Comparison of ENCODE assay signal across 36 cellular contexts in genomic region chr1:17301767-17302166, GRCh38. TPM values are rescaled to one million over a fixed set of nuclear protein-coding genes. Genes with fewer than 3 reads are reported as not detected.
"Had no signal": no experiment of that assay in that cellular context is flagged by ENCODE, and none has a peak within 500 bp of the region (broad histone marks: within the 10 kb centered on the region; RNA-seq: fewer than 3 reads in every experiment).

No MANE protein-coding gene starts in this region.

- H3K4me3 ChIP-seq: heart right ventricle, left lung, lower lobe of right lung, neural progenitor cell, skin epidermis, vagina had no signal

- DNase-seq: activated CD4-positive, alpha-beta T cell treated with anti-CD3 and anti-CD28 coated beads for 48 hours; activated CD4-positive, alpha-beta T cell treated with anti-CD3 and anti-CD28 coated beads, Interleukin-2, amount 50 U/mL, for 48 hours; activated CD8-positive, alpha-beta memory T cell treated with anti-CD3 and anti-CD28 coated beads, Interleukin-2, amount 50 U/mL, for 48 hours; activated gamma-delta T cell; activated naive CD4-positive, alpha-beta T cell treated with anti-CD3 and anti-CD28 coated beads, Interleukin-2, amount 10 ng/mL, durations not matched to agents 7 days and 5 days; activated T-cell treated with anti-CD3 and anti-CD28 coated beads, Interleukin-2, amount 50 U/mL, for 24 hours; amniotic stem cell; brain microvascular endothelial cell; cortex of kidney; effector memory CD8-positive, alpha-beta T cell; foreskin keratinocyte; heart right ventricle; left lung; lower lobe of right lung; mesendoderm; natural killer cell; stimulated activated CD4-positive, alpha-beta T cell treated with anti-CD3 and anti-CD28 coated beads, Interleukin-4, amount 100 ng/mL, for 24 hours; T-helper 9 cell; WERI-Rb-1 had no signal

- H2AFZ ChIP-seq: neural progenitor cell had no signal

- H3K36me3 ChIP-seq: brain microvascular endothelial cell, heart right ventricle, left lung, lower lobe of right lung, neural progenitor cell, vagina, WERI-Rb-1 had no signal

- FAIRE-seq: astrocyte, endothelial cell of umbilical vein, TTC549 had no signal

- H3K4me1 ChIP-seq: lower lobe of right lung, neural progenitor cell had no signal

- H3K27ac ChIP-seq: brain microvascular endothelial cell, foreskin keratinocyte, heart right ventricle, left lung, lower lobe of right lung, neural progenitor cell, skin epidermis, vagina, WERI-Rb-1 had no signal

- H3K27me3 ChIP-seq: foreskin keratinocyte, left lung, neural progenitor cell, vagina had no signal

- H3K4me2 ChIP-seq: neural progenitor cell had no signal

- ATAC-seq: activated CD4-positive, CD25-positive, alpha-beta regulatory T cell treated with anti-CD3 and anti-CD28 coated beads, Interleukin-2, amount 50 U/mL, for 24 hours; effector memory CD8-positive, alpha-beta T cell; esophagus mucosa; foreskin keratinocyte; heart right ventricle; left lung; lower lobe of right lung; natural killer cell; sciatic nerve; stimulated activated effector memory CD8-positive, alpha-beta T cell treated with anti-CD3 and anti-CD28 coated beads, Interleukin-12 subunit alpha, Interleukin-12 subunit beta, amount 100 ng/mL, for 72 hours had no signal

- H3K9ac ChIP-seq: neural progenitor cell had no signal

RNA-seq across cellular contexts. Expression of gene PADI4, which starts 6.2 kb away (rescaled TPM):
- total RNA-seq: astrocyte, chondrocyte, endothelial cell of umbilical vein, esophagus mucosa, foreskin keratinocyte, glomerular endothelial cell, osteocyte had no signal
- polyA plus RNA-seq: endothelial cell of umbilical vein had no signal

RNA-seq across cellular contexts. Expression of gene PADI3, which starts 52.9 kb away (rescaled TPM):
- total RNA-seq: cardiac septum, chondrocyte, endothelial cell of umbilical vein, glomerular endothelial cell, heart right ventricle, left lung, lower lobe of right lung, mononuclear cell, natural killer cell, posterior vena cava, sciatic nerve, subcutaneous adipose tissue had no signal
- polyA plus RNA-seq: endothelial cell of umbilical vein, heart right ventricle had no signal
